10 cellular contexts compared by ENCODE assay signal in the genomic region with DNA sequence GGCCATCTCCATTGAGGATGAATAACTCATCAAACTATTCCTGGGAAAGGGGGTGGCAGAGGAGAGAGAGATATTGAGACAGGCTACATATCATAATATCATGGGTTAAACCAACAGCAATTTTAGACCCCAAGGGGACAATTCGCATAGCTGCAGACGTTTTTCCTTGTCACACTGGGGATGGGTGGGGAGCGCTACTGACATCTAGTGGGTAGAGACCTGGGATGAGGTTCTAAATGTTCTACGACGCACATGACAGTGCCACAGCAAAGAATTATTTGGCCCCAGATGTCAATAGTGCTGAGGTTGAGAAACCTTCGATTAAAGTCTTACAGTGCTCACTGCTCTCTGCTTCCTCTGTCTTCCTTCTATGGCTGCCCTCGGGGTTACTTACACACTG.
DNase-seq lines count a peak whose midpoint lies in the region; ATAC-seq and TF ChIP-seq lines count a peak whose summit lies in the region.
"Had no signal": no experiment of that assay in that cellular context is flagged by ENCODE, and none has a peak within 500 bp of the region (broad histone marks: within the 10 kb centered on the region; RNA-seq: fewer than 3 reads in every experiment).

No MANE protein-coding gene starts in this region.

- H3K27me3 ChIP-seq in CD4-positive, alpha-beta memory T cell (ENCODE audit: insufficient read depth, low read length), result no peaks in the 10 kb centered on the region

- peaks cover 22% of the 10 kb centered on the region for H3K4me1 Mint-ChIP-seq in nephron progenitor cell
- H3K4me1 Mint-ChIP-seq in CD4-positive, alpha-beta memory T cell, result peaks cover 0 to 1% (median 0%) of the 10 kb centered on the region in 4 donors

- no peak overlapping the region for H3K27ac Mint-ChIP-seq in nephron progenitor cell
- no peak overlapping the region for H3K27ac Mint-ChIP-seq in CD4-positive, alpha-beta memory T cell
- H3K27ac Mint-ChIP-seq: stimulated activated naive B cell treated with anti-CD40 and anti-IgM and Interleukin-4, amounts not matched to agents 10 μg/mL and 1 μg/mL and 100 μg/mL, for 72 hours had no signal

- H3K27me3 Mint-ChIP-seq in nephron progenitor cell (ENCODE audit: low read depth, poor library complexity), result peaks cover 26% of the 10 kb centered on the region
- no peaks in the 10 kb centered on the region for H3K27me3 Mint-ChIP-seq in CD4-positive, alpha-beta memory T cell

- no peak overlapping the region for H3K4me3 ChIP-seq in astrocyte of the cerebellum (ENCODE audit: low read depth, low read length)
- no peak overlapping the region for H3K4me3 ChIP-seq in CD4-positive, alpha-beta memory T cell (ENCODE audit: low read length in 2 of 2)

- no peak overlapping the region for H3K27ac ChIP-seq in CD4-positive, alpha-beta memory T cell (ENCODE audit: low read depth, low read length)

- H3K4me1 ChIP-seq in CD4-positive, alpha-beta memory T cell (ENCODE audit: insufficient read depth, low read length), result no peaks in the 10 kb centered on the region

- H3K9me3 Mint-ChIP-seq in nephron progenitor cell, result no peaks in the 10 kb centered on the region
- H3K9me3 Mint-ChIP-seq in CD4-positive, alpha-beta memory T cell, result no peaks in the 10 kb centered on the region
- H3K9me3 Mint-ChIP-seq: stimulated activated naive B cell treated with anti-CD40 and anti-IgM and Interleukin-4, amounts not matched to agents 10 μg/mL and 1 μg/mL and 100 μg/mL, for 72 hours had no signal

- no peaks in the 10 kb centered on the region for H3K9me3 ChIP-seq in CD4-positive, alpha-beta memory T cell (ENCODE audit: control insufficient read depth in 1 of 2, low read length in 2 of 2)

- H3K4me3 Mint-ChIP-seq in nephron progenitor cell, result no peak overlapping the region
- H3K4me3 Mint-ChIP-seq in CD4-positive, alpha-beta memory T cell, result no peak overlapping the region
- H3K4me3 Mint-ChIP-seq: stimulated activated naive B cell treated with anti-CD40 and anti-IgM and Interleukin-4, amounts not matched to agents 10 μg/mL and 1 μg/mL and 100 μg/mL, for 72 hours had no signal

- no peak for ATAC-seq in HG02798 (IDR thresholded peaks at IDR 0.05; ENCODE audit: poor library complexity, unreplicated experiment)

- CTCF ChIA-PET in CD4-positive, alpha-beta memory T cell (lab: Charles Lee; ENCODE audit: partially characterized antibody), result no interaction called here

- no peaks in the 10 kb centered on the region for H3K36me3 ChIP-seq in CD4-positive, alpha-beta memory T cell (ENCODE audit: insufficient read depth, low read length)

- in situ Hi-C loops in astrocyte of the cerebellum (cut with HindIII; ENCODE audit: low sequenced_read_pairs), result no loop called here

- intact Hi-C loops in CD4-positive, alpha-beta memory T cell (cut with micrococcal nuclease), result no loop called here

- TF ChIP-seq CTCF in LNCAP (IDR thresholded peaks at IDR 0.05) (peak; percentile 39), astrocyte of the cerebellum (IDR thresholded peaks at IDR 0.05; ENCODE audit: low read depth, low read length, missing control alignments) (peak; percentile 44), nephron progenitor cell (IDR thresholded peaks at IDR 0.05) (peak; percentile 22)

- POLR2A ChIA-PET in CD4-positive, alpha-beta memory T cell (lab: Charles Lee; ENCODE audit: partially characterized antibody), result no interaction called here

- DNase-seq in NCI-H2081 (lab: John Stamatoyannopoulos, UW) (peak; percentile 51 to 70), NCI-H2081 treated with DMSO at 0.1 percent for 48 hours (lab: John Stamatoyannopoulos, UW) (no peak), astrocyte of the cerebellum (ENCODE audit: low read depth) (no peak), nephron progenitor cell (peak; percentile 13)
- DNase-seq in CD4-positive, alpha-beta memory T cell, result no peak
- no peak for DNase-seq in stimulated activated CD4-positive, alpha-beta T cell treated with anti-CD3 and anti-CD28 coated beads, Interleukin-12 subunit alpha, Interleukin-12 subunit beta, amount 100 ng/mL, for 4 hours
- DNase-seq: activated CD4-positive, alpha-beta T cell treated with anti-CD3 and anti-CD28 coated beads, Interleukin-2, amount 50 U/mL, for 1 hour; stimulated activated naive B cell treated with anti-CD40 and anti-IgM and Interleukin-4, amounts not matched to agents 10 μg/mL and 1 μg/mL and 100 μg/mL, for 72 hours had no signal

- H3K36me3 Mint-ChIP-seq in nephron progenitor cell (ENCODE audit: low read depth), result no peaks in the 10 kb centered on the region
- H3K36me3 Mint-ChIP-seq in CD4-positive, alpha-beta memory T cell, result no peaks in the 10 kb centered on the region
- H3K36me3 Mint-ChIP-seq: stimulated activated naive B cell treated with anti-CD40 and anti-IgM and Interleukin-4, amounts not matched to agents 10 μg/mL and 1 μg/mL and 100 μg/mL, for 72 hours had no signal

Comparison
In these comparisons a context has a peak if more than half of its experiments do, and no peak if none do; other contexts are left out.
1. DNase-seq: peak in NCI-H2081 (2 of 2) and nephron progenitor cell (single experiment); none in NCI-H2081 treated with DMSO at 0.1 percent for 48 hours (single experiment), astrocyte of the cerebellum (single experiment), CD4-positive, alpha-beta memory T cell (0 of 5) and stimulated activated CD4-positive, alpha-beta T cell treated with anti-CD3 and anti-CD28 coated beads, Interleukin-12 subunit alpha, Interleukin-12 subunit beta, amount 100 ng/mL, for 4 hours (single experiment).
2. Peak in every context shown above with its lines, with median percentiles within 50 percentile points of each other: CTCF ChIP-seq.